8 cellular contexts compared by ENCODE assay signal in the genomic region with DNA sequence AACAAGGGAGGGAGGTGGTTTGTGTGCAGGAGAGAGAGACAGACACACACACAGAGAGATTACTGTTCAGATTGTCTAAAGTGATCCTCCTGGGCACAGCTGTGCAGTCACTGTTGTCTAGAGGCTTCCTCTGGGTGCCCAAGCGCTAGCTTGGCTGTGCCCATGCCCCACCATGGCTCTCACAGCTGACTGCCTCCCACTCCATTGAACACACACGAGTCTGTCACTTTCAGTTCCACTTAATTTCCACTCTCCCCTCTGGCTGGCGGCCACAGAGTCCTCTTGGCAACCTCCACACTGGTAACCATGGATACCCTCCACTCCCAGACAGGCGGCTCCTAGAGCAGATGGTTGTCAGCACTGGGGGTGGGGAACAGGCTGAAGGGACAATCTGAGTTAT. TPM values are rescaled to one million over a fixed set of nuclear protein-coding genes. Genes with fewer than 3 reads are reported as not detected.
DNase-seq lines count a peak whose midpoint lies in the region; ATAC-seq and TF ChIP-seq lines count a peak whose summit lies in the region.

No MANE protein-coding gene starts in this region.

- peak; percentile 96 to 98 for DNase-seq in NCI-H446 (lab: John Stamatoyannopoulos, UW)
- peak in 58 of 61 donors; percentile 11 to 93 (median 69) for DNase-seq in caudate nucleus (lab: John Stamatoyannopoulos, UW)
- peak; percentile 49 to 57 for DNase-seq in left colon
- DNase-seq in tibial artery = peak; percentile 79 to 84
- DNase-seq in activated CD4-positive, alpha-beta T cell treated with anti-CD3 and anti-CD28 coated beads, Interleukin-2, amount 50 U/mL, for 1 hour = no peak

- intact Hi-C loops in left colon (cut with DNase I, micrococcal nuclease) = no loop called here
- intact Hi-C loops in tibial artery (cut with DNase I; ENCODE audit: low total_unique reads) = no loop called here

- peak; percentile 71 for ATAC-seq in GM18505 (IDR thresholded peaks at IDR 0.05; ENCODE audit: unreplicated experiment)
- ATAC-seq in left colon = peak; percentile 81
- ATAC-seq in HG03457 (IDR thresholded peaks at IDR 0.05; ENCODE audit: unreplicated experiment) = no peak
- no peak for ATAC-seq in GM21447 (IDR thresholded peaks at IDR 0.05; ENCODE audit: unreplicated experiment)

- no peak overlapping the region for H3K4me3 ChIP-seq in tibial artery

- no peaks in the 10 kb centered on the region for H3K9me3 ChIP-seq in tibial artery

- no peaks in the 10 kb centered on the region for H3K36me3 ChIP-seq in tibial artery

- no peaks in the 10 kb centered on the region for H3K27me3 ChIP-seq in tibial artery

- H3K27ac ChIP-seq in caudate nucleus (ENCODE audit: low read depth, low read length) (no peak overlapping the region), tibial artery (no peak overlapping the region)

- peaks cover 0 to 22% (median 13%) of the 10 kb centered on the region in 4 donors for H3K4me1 ChIP-seq in tibial artery

- no peak for TF ChIP-seq CTCF in tibial artery (IDR thresholded peaks at IDR 0.05)

- no peak for TF ChIP-seq POLR2A in GM18505 (IDR thresholded peaks at IDR 0.05; ENCODE audit: borderline replicate concordance, extremely low read depth, insufficient read depth, insufficient read length)

RNA-seq across cellular contexts. Expression of a gene that starts 29.1 kb away (rescaled TPM):
- 1 to 10 TPM in 1 of 2 donors, under 1 TPM in 1; 0.58 to 1.7 TPM for total RNA-seq in left colon

Comparison
In these comparisons a context has a peak if more than half of its experiments do, and no peak if none do; other contexts are left out.
1. ATAC-seq: peak in GM18505 (single experiment) and left colon (single experiment); none in HG03457 (single experiment) and GM21447 (single experiment).